ENCODE assay signal across 10 cellular contexts in the genomic region with DNA sequence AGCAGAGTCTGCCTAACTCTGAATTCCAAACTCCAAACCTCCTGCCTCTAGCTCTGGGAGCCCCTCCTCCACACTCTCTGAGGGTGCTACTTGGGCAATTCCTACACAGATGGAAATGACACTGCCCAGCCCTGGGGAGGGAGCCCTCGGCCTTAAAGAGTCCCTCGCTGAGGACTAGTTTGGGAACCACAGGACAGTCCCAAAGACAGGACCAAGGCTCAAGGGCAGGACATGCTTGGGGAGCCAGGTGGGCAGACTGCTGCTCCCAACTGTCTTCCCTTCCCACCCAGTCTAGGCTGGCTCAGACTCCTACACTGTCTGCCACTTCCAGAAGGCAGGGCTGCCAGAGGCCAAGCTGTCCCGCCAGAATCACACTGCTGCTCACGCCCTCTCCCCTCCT. TPM values are rescaled to one million over a fixed set of nuclear protein-coding genes. Genes with fewer than 3 reads are reported as not detected.
DNase-seq lines count a peak whose midpoint lies in the region; ATAC-seq, FAIRE-seq and TF ChIP-seq lines count a peak whose summit lies in the region.
"Had no signal": no experiment of that assay in that cellular context is flagged by ENCODE, and none has a peak within 500 bp of the region (broad histone marks: within the 10 kb centered on the region; RNA-seq: fewer than 3 reads in every experiment).

No MANE protein-coding gene starts in this region.

- H3K27me3 ChIP-seq in HUES6 (ENCODE audit: control insufficient read depth, insufficient read depth, low read length), result no peaks in the 10 kb centered on the region
- H3K27me3 ChIP-seq: MG63, SJSA1 had no signal

- no peaks in the 10 kb centered on the region for H3K9me3 Mint-ChIP-seq in naive thymus-derived CD8-positive, alpha-beta T cell

- ATAC-seq in A549, result peak in 1 of 2 experiments; percentile 13; a peak in 1 of 6 replicates
- ATAC-seq in naive thymus-derived CD8-positive, alpha-beta T cell, result no peak
- ATAC-seq in GM19397 (IDR thresholded peaks at IDR 0.05; ENCODE audit: unreplicated experiment), result no peak

- POLR2A ChIA-PET in A549 (lab: Yijun Ruan, JAX), result no interaction called here
- POLR2A ChIA-PET in naive thymus-derived CD8-positive, alpha-beta T cell (lab: Charles Lee), result interaction anchor here (0.6 to 6.6 kb wide), 8 partner anchors 8 to 66 kb away, joined by 3 to 59 read pairs (median 14); partner anchors contain the start of gene ARRB1

- H3K4me3 ChIP-seq in A549 (no peak overlapping the region), HUES6 (ENCODE audit: low read depth, low read length) (no peak overlapping the region; the same call in 1 of the 2 replicates)
- H3K4me3 ChIP-seq: MG63, SJSA1 had no signal

- 91% methylated on average over 4 of the region's 4 CpGs for WGBS in A549 (ENCODE audit: missing lambda C conversion rate)

- TF ChIP-seq CTCF in A549 (IDR thresholded peaks at IDR 0.05), result no peak

- no peak for DNase-seq in A549 (ENCODE audit: low read depth in 1 of 2, low spot score in 1 of 2)
- peak; percentile 60 for DNase-seq in cerebellar cortex (ENCODE audit: low spot score)
- no peak for DNase-seq in naive thymus-derived CD8-positive, alpha-beta T cell
- no peak for DNase-seq in effector CD8-positive, alpha-beta T cell (lab: John Stamatoyannopoulos, UW)
- no peak for DNase-seq in middle frontal gyrus (ENCODE audit: extremely low spot score, low spot score)
- DNase-seq in HK-2 (ENCODE audit: unreplicated experiment), result no peak
- DNase-seq: MG63 had no signal

- no peaks in the 10 kb centered on the region for H3K9me3 ChIP-seq in A549
- H3K9me3 ChIP-seq in HUES6 (ENCODE audit: control insufficient read depth, insufficient read depth, low read depth, low read length), result no peaks in the 10 kb centered on the region
- H3K9me3 ChIP-seq: MG63, SJSA1 had no signal

- H3K27me3 Mint-ChIP-seq in naive thymus-derived CD8-positive, alpha-beta T cell, result no peaks in the 10 kb centered on the region

- peaks cover 84% of the 10 kb centered on the region for H3K4me1 ChIP-seq in A549
- peaks cover 95% of the 10 kb centered on the region for H3K4me1 ChIP-seq in HUES6 (ENCODE audit: control insufficient read depth, insufficient read depth, low read length)
- H3K4me1 ChIP-seq: SJSA1 had no signal

- H3K9ac ChIP-seq in HUES6 (ENCODE audit: low read length), result no peak overlapping the region

- peak overlapping the region; percentile 57 for H3K4me2 ChIP-seq in A549

- peak overlapping the region; percentile 47 to 98 (median 94) for H3K27ac Mint-ChIP-seq in naive thymus-derived CD8-positive, alpha-beta T cell

- no peak for TF ChIP-seq RAD21 in A549 (conservative IDR thresholded peaks at IDR 0.05 in 1 of 2, IDR thresholded peaks at IDR 0.05 in 1 of 2)

- H3K4me3 Mint-ChIP-seq in naive thymus-derived CD8-positive, alpha-beta T cell, result peak overlapping the region; percentile 50 to 93 (median 85)

- peaks cover 76 to 100% (median 98%) of the 10 kb centered on the region in 4 donors for H3K4me1 Mint-ChIP-seq in naive thymus-derived CD8-positive, alpha-beta T cell

- TF ChIP-seq POLR2A in A549 (IDR thresholded peaks at IDR 0.05; ENCODE audit: low read length), result no peak

- no peak for TF ChIP-seq EP300 in A549 (IDR thresholded peaks at IDR 0.05)

- no peak for FAIRE-seq in A549 (lab: Jason Lieb, UNC)

- peak overlapping the region; percentile 76 to 80 for H3K27ac ChIP-seq in A549
- H3K27ac ChIP-seq in HUES6 (ENCODE audit: low read depth, low read length), result peak overlapping the region; percentile 29; the same call in 1 of the 2 replicates
- H3K27ac ChIP-seq: SJSA1 had no signal

- CTCF ChIA-PET in A549 (lab: Yijun Ruan, JAX), result interaction anchor here (1.4 to 9.2 kb wide), 9 partner anchors 11 to 66 kb away, joined by 3 to 108 read pairs (median 10); no protein-coding TSS in a partner anchor

- H3K36me3 ChIP-seq in HUES6 (ENCODE audit: control insufficient read depth, insufficient read depth, low read length), result peaks cover 18% of the 10 kb centered on the region; the same call in 1 of the 2 replicates
- H3K36me3 ChIP-seq: MG63, SJSA1 had no signal

- peaks cover 0 to 6% (median 0%) of the 10 kb centered on the region in 3 donors for H3K36me3 Mint-ChIP-seq in naive thymus-derived CD8-positive, alpha-beta T cell

TF ChIP-seq in A549, 52 proteins besides CTCF, POLR2A, EP300 and RAD21:
- TF ChIP-seq BHLHE40 (IDR thresholded peaks at IDR 0.05; ENCODE audit: low read depth, low read length), result no peak
- no peak for TF ChIP-seq PHF8 (IDR thresholded peaks at IDR 0.05; ENCODE audit: borderline replicate concordance, low read depth)
- no peak for TF ChIP-seq KDM5A (IDR thresholded peaks at IDR 0.05)
- TF ChIP-seq NPAS2 (CRISPR knock-in tag; IDR thresholded peaks at IDR 0.05; ENCODE audit: borderline replicate concordance), result no peak
- TF ChIP-seq, protein P1, sequence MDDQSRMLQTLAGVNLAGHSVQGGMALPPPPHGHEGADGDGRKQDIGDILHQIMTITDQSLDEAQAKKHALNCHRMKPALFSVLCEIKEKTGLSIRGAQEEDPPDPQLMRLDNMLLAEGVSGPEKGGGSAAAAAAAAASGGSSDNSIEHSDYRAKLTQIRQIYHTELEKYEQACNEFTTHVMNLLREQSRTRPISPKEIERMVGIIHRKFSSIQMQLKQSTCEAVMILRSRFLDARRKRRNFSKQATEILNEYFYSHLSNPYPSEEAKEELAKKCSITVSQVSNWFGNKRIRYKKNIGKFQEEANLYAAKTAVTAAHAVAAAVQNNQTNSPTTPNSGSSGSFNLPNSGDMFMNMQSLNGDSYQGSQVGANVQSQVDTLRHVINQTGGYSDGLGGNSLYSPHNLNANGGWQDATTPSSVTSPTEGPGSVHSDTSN (IDR thresholded peaks at IDR 0.05), result no peak
- TF ChIP-seq EHMT2 (IDR thresholded peaks at IDR 0.05; ENCODE audit: low read depth), result no peak
- TF ChIP-seq HOXB5 (CRISPR knock-in tag; IDR thresholded peaks at IDR 0.05), result no peak
- no peak for TF ChIP-seq CBX8 (IDR thresholded peaks at IDR 0.05)
- TF ChIP-seq ZC3H11A (IDR thresholded peaks at IDR 0.05), result no peak
- TF ChIP-seq KDM1A (IDR thresholded peaks at IDR 0.05; ENCODE audit: low read depth), result no peak
- no peak for TF ChIP-seq FOSL2 (IDR thresholded peaks at IDR 0.05)
- TF ChIP-seq FOSL2 (CRISPR knock-in tag; IDR thresholded peaks at IDR 0.05), result no peak
- no peak for TF ChIP-seq TFCP2L1 (CRISPR knock-in tag; IDR thresholded peaks at IDR 0.05)
- TF ChIP-seq FOXS1 (CRISPR knock-in tag; IDR thresholded peaks at IDR 0.05), result no peak
- TF ChIP-seq CHD4 (IDR thresholded peaks at IDR 0.05; ENCODE audit: borderline replicate concordance), result no peak
- TF ChIP-seq HOXB13 (CRISPR knock-in tag; IDR thresholded peaks at IDR 0.05; ENCODE audit: low read depth), result no peak
- no peak for TF ChIP-seq TP53 (CRISPR knock-in tag; IDR thresholded peaks at IDR 0.05)
- TF ChIP-seq EHF (CRISPR knock-in tag; IDR thresholded peaks at IDR 0.05), result no peak
- no peak for TF ChIP-seq RCOR1 (IDR thresholded peaks at IDR 0.05; ENCODE audit: low read depth, low read length)
- TF ChIP-seq CBX2 (IDR thresholded peaks at IDR 0.05; ENCODE audit: borderline replicate concordance, low read depth), result no peak

RNA-seq across cellular contexts. Expression of gene ARRB1, which starts 9.9 kb away (rescaled TPM):
- 14.3 and 18.1 TPM in 2 replicates for polyA plus RNA-seq in A549 (2011; rRNA removed)
- polyA plus RNA-seq in A549 (2012; cell fraction: cytosol; rRNA removed), result 4.8 TPM in 2 replicates
- 3.8 and 5.0 TPM in 2 replicates for polyA plus RNA-seq in A549 (2012; cell fraction: nucleus; rRNA removed)
- polyA plus RNA-seq in A549 (2017; fragmentation: RNase III; extraction: RNeasy Plus Mini Kit Qiagen cat#74134 plus additional on column Dnase treatment), result 4.9 to 8.4 TPM (median 6.8 TPM) in 3 replicates
- polyA minus RNA-seq in A549 (2011; rRNA and poly(A)+ RNA removed), result 54.8 and 57.9 TPM in 2 replicates
- total RNA-seq in naive thymus-derived CD8-positive, alpha-beta T cell, result 10 to 100 TPM; 60.0 to 65.3 TPM
- 10 to 100 TPM in 1 of 3 donors, 1 to 10 TPM in 2; 7.6 to 12.2 (median 9.0) TPM for polyA plus RNA-seq in naive thymus-derived CD8-positive, alpha-beta T cell

RNA-seq across cellular contexts. Expression of gene RPS3, which starts 57.7 kb away (rescaled TPM):
- polyA plus RNA-seq in A549 (2011; rRNA removed) (2,571 and 3,468 TPM in 2 replicates), A549 (2017; fragmentation: RNase III; extraction: RNeasy Plus Mini Kit Qiagen cat#74134 plus additional on column Dnase treatment) (3,458 to 3,978 TPM (median 3,544 TPM) in 3 replicates)
- polyA plus RNA-seq in A549 (2012; cell fraction: cytosol; rRNA removed), result 3,252 and 4,158 TPM in 2 replicates
- polyA plus RNA-seq in A549 (2012; cell fraction: nucleus; rRNA removed), result 1,461 and 2,420 TPM in 2 replicates
- polyA minus RNA-seq in A549 (2011; rRNA and poly(A)+ RNA removed), result 1,439 and 1,839 TPM in 2 replicates
- 1,000 to 10,000 TPM; 5,159 to 5,268 TPM for total RNA-seq in naive thymus-derived CD8-positive, alpha-beta T cell
- polyA plus RNA-seq in naive thymus-derived CD8-positive, alpha-beta T cell, result 1,000 to 10,000 TPM; 6,922 to 7,216 (median 7,023) TPM
